ENCODE assay signal across 10 cellular contexts in the genomic region with DNA sequence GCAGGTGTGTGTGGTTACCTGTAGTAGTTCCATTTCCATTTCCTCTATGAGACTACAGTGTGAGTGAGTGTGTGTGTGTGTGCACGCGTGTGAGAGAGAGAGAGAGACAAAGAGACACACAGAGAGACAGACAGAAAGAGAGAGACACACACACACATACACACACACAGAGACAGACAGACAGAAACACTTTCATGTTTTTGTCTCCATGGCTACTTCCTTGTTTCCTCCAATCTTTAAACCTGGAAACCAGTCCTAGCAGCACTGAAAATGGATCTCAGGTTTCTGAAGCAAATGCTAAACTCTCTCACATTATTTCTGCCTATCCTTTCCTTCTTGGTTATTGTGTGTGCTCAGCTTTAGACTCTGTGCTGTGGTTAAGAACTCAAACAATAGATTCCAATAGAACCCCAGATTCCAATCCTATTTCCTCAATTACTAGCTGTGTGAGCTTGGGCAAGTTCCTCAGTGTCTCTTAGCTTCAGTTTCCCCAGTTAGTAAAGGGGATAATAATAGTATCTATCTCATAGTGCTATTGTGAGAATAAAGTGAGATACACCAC.
"Had no signal": no experiment of that assay in that cellular context is flagged by ENCODE, and none has a peak within 500 bp of the region (broad histone marks: within the 10 kb centered on the region; RNA-seq: fewer than 3 reads in every experiment).

No MANE protein-coding gene starts in this region.

- H3K36me3 Mint-ChIP-seq: activated naive CD4-positive, alpha-beta T cell treated with anti-CD3 and anti-CD28 coated beads, Interleukin-2, amount 50 U/mL, for 24 hours had no signal

- H3K4me3 ChIP-seq: left ventricle myocardium inferior, skin epidermis, thyroid gland had no signal

- H3K4me1 ChIP-seq: foreskin keratinocyte, parathyroid adenoma, thyroid gland had no signal

- H2AFZ ChIP-seq: parathyroid adenoma had no signal

- H3K9me3 ChIP-seq: left ventricle myocardium inferior, thyroid gland had no signal

- H3K9me3 Mint-ChIP-seq: activated naive CD4-positive, alpha-beta T cell treated with anti-CD3 and anti-CD28 coated beads, Interleukin-2, amount 50 U/mL, for 24 hours; activated T-helper 2 cell treated with anti-CD3 and anti-CD28 coated beads, Interferon-gamma antibody, Interleukin-2, Interleukin-4, amounts not matched to agents 10 μg/mL and 5 μg/mL and 100 μg/mL, durations not matched to agents 14 hours and 24 hours and 36 hours had no signal

- H3K27me3 Mint-ChIP-seq: activated naive CD4-positive, alpha-beta T cell treated with anti-CD3 and anti-CD28 coated beads, Interleukin-2, amount 50 U/mL, for 24 hours had no signal

- DNase-seq: activated CD4-positive, CD25-positive, alpha-beta regulatory T cell; amniotic stem cell; left ventricle myocardium inferior; T-helper 17 cell; thyroid gland had no signal

- ATAC-seq: foreskin keratinocyte, T-helper 17 cell had no signal

- H3K36me3 ChIP-seq: left ventricle myocardium inferior, thyroid gland had no signal

- H3K4me3 Mint-ChIP-seq: activated naive CD4-positive, alpha-beta T cell treated with anti-CD3 and anti-CD28 coated beads, Interleukin-2, amount 50 U/mL, for 24 hours; T-helper 17 cell had no signal

- H3K9ac ChIP-seq: parathyroid adenoma had no signal

- H3K27ac Mint-ChIP-seq: activated naive CD4-positive, alpha-beta T cell treated with anti-CD3 and anti-CD28 coated beads, Interleukin-2, amount 50 U/mL, for 24 hours; activated T-helper 2 cell treated with anti-CD3 and anti-CD28 coated beads, Interferon-gamma antibody, Interleukin-2, Interleukin-4, amounts not matched to agents 10 μg/mL and 5 μg/mL and 100 μg/mL, durations not matched to agents 14 hours and 24 hours and 36 hours; T-helper 17 cell had no signal

- H3K4me1 Mint-ChIP-seq: activated naive CD4-positive, alpha-beta T cell treated with anti-CD3 and anti-CD28 coated beads, Interleukin-2, amount 50 U/mL, for 24 hours; T-helper 17 cell had no signal

- H3K27ac ChIP-seq: foreskin keratinocyte, left ventricle myocardium inferior, parathyroid adenoma, skin epidermis, thyroid gland had no signal

- H3K27me3 ChIP-seq: thyroid gland had no signal
